ENCODE assay signal across 7 cellular contexts in genomic region chr7:111763221-111763791, GRCh38.
DNase-seq lines count a peak whose midpoint lies in the region; ATAC-seq, FAIRE-seq and TF ChIP-seq lines count a peak whose summit lies in the region.

No MANE protein-coding gene starts in this region.

- dilution Hi-C loops in endothelial cell of umbilical vein (cut with MboI; ENCODE audit: extremely low pct_ligation_motif_present, low sequenced_read_pairs): loop anchor here (25.0 kb wide), 1 partner anchor 649 kb away; no protein-coding TSS in a partner anchor

- no peak for ATAC-seq in HG02763 (IDR thresholded peaks at IDR 0.05; ENCODE audit: unreplicated experiment)

- no peaks in the 10 kb centered on the region for H3K36me3 ChIP-seq in GM06990 (ENCODE audit: control insufficient read depth, insufficient read depth, low read length)
- H3K36me3 ChIP-seq in OCI-LY3 (replicated peaks; ENCODE audit: low read depth, low read length): no peaks in the 10 kb centered on the region
- H3K36me3 ChIP-seq in endothelial cell of umbilical vein (ENCODE audit: control insufficient read depth in 2 of 2, extremely low read depth in 1 of 2, insufficient read depth in 2 of 2, low read length in 2 of 2): peaks cover 26 to 27% of the 10 kb centered on the region in 2 experiments

- POLR2A ChIA-PET in endothelial cell of umbilical vein (lab: Charles Lee): no interaction called here

- no peaks in the 10 kb centered on the region for H3K9me3 ChIP-seq in OCI-LY3 (ENCODE audit: insufficient read depth, low read length)
- H3K9me3 ChIP-seq in endothelial cell of umbilical vein (replicated peaks; ENCODE audit: control insufficient read depth, insufficient read depth, low read length): no peaks in the 10 kb centered on the region

- H2AFZ ChIP-seq in OCI-LY3 (ENCODE audit: low read depth, low read length) (no peak overlapping the region), endothelial cell of umbilical vein (ENCODE audit: low read depth, low read length) (no peak overlapping the region)

- H3K9me3 Mint-ChIP-seq in osteocyte (ENCODE audit: unreplicated experiment): no peaks in the 10 kb centered on the region

- no peak for TF ChIP-seq POLR2A in endothelial cell of umbilical vein (IDR thresholded peaks at IDR 0.05; ENCODE audit: low read depth, low read length)

- peaks cover 21% of the 10 kb centered on the region for H3K36me3 Mint-ChIP-seq in osteocyte (ENCODE audit: unreplicated experiment)

- H3K27me3 ChIP-seq in GM06990 (replicated peaks; ENCODE audit: control insufficient read depth, insufficient read depth, low read length) (no peaks in the 10 kb centered on the region), OCI-LY3 (ENCODE audit: low read depth, low read length) (no peaks in the 10 kb centered on the region), endothelial cell of umbilical vein (ENCODE audit: control insufficient read depth in 2 of 2, insufficient read depth in 2 of 2, low read length in 2 of 2) (no peaks in the 10 kb centered on the region)

- CTCF ChIA-PET in endothelial cell of umbilical vein (lab: Charles Lee): interaction anchor here (0.6 to 3.1 kb wide), 15 partner anchors 9 to 733 kb away, joined by 3 to 19 read pairs (median 6); no protein-coding TSS in a partner anchor

- TF ChIP-seq CTCF in GM06990 (IDR thresholded peaks at IDR 0.05; ENCODE audit: insufficient read depth, low read length, poor library complexity, severe bottlenecking): peak; percentile 27
- peak; percentile 43 for TF ChIP-seq CTCF in OCI-LY3 (IDR thresholded peaks at IDR 0.05; ENCODE audit: low read depth, low read length)
- TF ChIP-seq CTCF in endothelial cell of umbilical vein (IDR thresholded peaks at IDR 0.05; ENCODE audit: extremely low read depth in 1 of 2, insufficient read depth in 1 of 2, low read depth in 1 of 2, low read length in 2 of 2): peak; percentile 15 to 39
- TF ChIP-seq CTCF in osteocyte (IDR thresholded peaks at IDR 0.05): peak; percentile 78

- intact Hi-C loops in endothelial cell of umbilical vein (cut with micrococcal nuclease): loop anchor here (1.0 kb wide), 3 partner anchors 93 to 648 kb away; no protein-coding TSS in a partner anchor

- no peak overlapping the region for H3K4me3 Mint-ChIP-seq in osteocyte (ENCODE audit: unreplicated experiment)

- H3K27ac ChIP-seq in OCI-LY3 (ENCODE audit: low read length): no peak overlapping the region
- H3K27ac ChIP-seq in endothelial cell of umbilical vein (ENCODE audit: insufficient read depth, low read depth, low read length): no peak overlapping the region

- no peaks in the 10 kb centered on the region for H3K79me2 ChIP-seq in OCI-LY3 (ENCODE audit: low read length)
- H3K79me2 ChIP-seq in endothelial cell of umbilical vein (ENCODE audit: control insufficient read depth, insufficient read depth, low read length): no peaks in the 10 kb centered on the region

- H3K9me1 ChIP-seq in endothelial cell of umbilical vein (replicated peaks; ENCODE audit: control insufficient read depth, extremely low read depth, insufficient read depth, low read length): no peaks in the 10 kb centered on the region

- peak overlapping the region; percentile 10 for H3K27ac Mint-ChIP-seq in osteocyte (ENCODE audit: unreplicated experiment)

- peaks cover 7% of the 10 kb centered on the region for H3K4me1 ChIP-seq in OCI-LY3 (ENCODE audit: low read length)
- H3K4me1 ChIP-seq in endothelial cell of umbilical vein (ENCODE audit: control insufficient read depth, extremely low read depth, insufficient read depth, low read length): no peaks in the 10 kb centered on the region

- H4K20me1 ChIP-seq in OCI-LY3 (ENCODE audit: insufficient read depth, low read length): no peaks in the 10 kb centered on the region
- no peaks in the 10 kb centered on the region for H4K20me1 ChIP-seq in endothelial cell of umbilical vein (replicated peaks; ENCODE audit: control insufficient read depth, extremely low read depth, insufficient read depth, low read length)

- H3K4me3 ChIP-seq in GM06990 (replicated peaks; ENCODE audit: low read depth, low read length) (no peak overlapping the region), OCI-LY3 (ENCODE audit: low read length) (no peak overlapping the region), endothelial cell of umbilical vein (replicated peaks in 1 of 3; ENCODE audit: insufficient read depth in 1 of 3, low read depth in 1 of 3, low read length in 3 of 3) (no peak overlapping the region)

- DNase-seq in GM06990 (ENCODE audit: extremely low read depth, insufficient read length): no peak
- DNase-seq in HT-29 (ENCODE audit: low spot score): peak; percentile 78
- peak; percentile 46 for DNase-seq in endothelial cell of umbilical vein (ENCODE audit: low read depth, low spot score)
- DNase-seq in osteocyte (ENCODE audit: extremely low spot score, unreplicated experiment): no peak
- DNase-seq in mucosa of gallbladder (ENCODE audit: low spot score): no peak

- BruUV-seq in endothelial cell of umbilical vein (replicated peaks; lab: Mats Ljungman, UMichigan): no TSS peak

- H3K4me2 ChIP-seq in OCI-LY3 (ENCODE audit: low read length) (no peak overlapping the region), endothelial cell of umbilical vein (ENCODE audit: insufficient read depth, low read length) (no peak overlapping the region)

- H3K27me3 Mint-ChIP-seq in osteocyte (ENCODE audit: unreplicated experiment): no peaks in the 10 kb centered on the region

- H3K9ac ChIP-seq in OCI-LY3 (ENCODE audit: low read length) (no peak overlapping the region), endothelial cell of umbilical vein (replicated peaks; ENCODE audit: extremely low read depth, insufficient read depth, low read length) (no peak overlapping the region)

- FAIRE-seq in endothelial cell of umbilical vein (lab: Jason Lieb, UNC): no peak

- H3K4me1 Mint-ChIP-seq in osteocyte (ENCODE audit: unreplicated experiment): peaks cover 25% of the 10 kb centered on the region

TF ChIP-seq in endothelial cell of umbilical vein, 7 proteins besides CTCF, POLR2A, EP300 and RAD21:
- TF ChIP-seq MAX (IDR thresholded peaks at IDR 0.05; ENCODE audit: insufficient read depth, insufficient read length) (no peak), EZH2 (IDR thresholded peaks at IDR 0.05; ENCODE audit: borderline replicate concordance, low read depth, low read length, severe bottlenecking) (no peak), FOS (IDR thresholded peaks at IDR 0.05; ENCODE audit: borderline replicate concordance, insufficient read depth, low read length) (no peak), MYC (IDR thresholded peaks at IDR 0.05; ENCODE audit: low read depth, low read length) (no peak), JUN (IDR thresholded peaks at IDR 0.05; ENCODE audit: borderline replicate concordance, insufficient read depth, insufficient read length, low read depth) (no peak), GATA2 (IDR thresholded peaks at IDR 0.05; ENCODE audit: insufficient read depth, insufficient read length, low read depth, low read length) (no peak), POLR2AphosphoS5 (IDR thresholded peaks at IDR 0.05; ENCODE audit: insufficient read depth, low read depth, low read length) (no peak)
TF ChIP-seq in endothelial cell of umbilical vein: peak in this region for 0.

Comparison
In these comparisons a context has a peak if more than half of its experiments do, and no peak if none do; other contexts are left out.
1. DNase-seq: peak in HT-29 (single experiment) and endothelial cell of umbilical vein (single experiment); none in GM06990 (single experiment), osteocyte (single experiment) and mucosa of gallbladder (single experiment).
2. CTCF ChIP-seq: peak in every context shown above with its lines; median percentile 78 in osteocyte; 43 in OCI-LY3; 27 in GM06990; 27 in endothelial cell of umbilical vein.